27 cellular contexts compared by ENCODE assay signal in the genomic region with DNA sequence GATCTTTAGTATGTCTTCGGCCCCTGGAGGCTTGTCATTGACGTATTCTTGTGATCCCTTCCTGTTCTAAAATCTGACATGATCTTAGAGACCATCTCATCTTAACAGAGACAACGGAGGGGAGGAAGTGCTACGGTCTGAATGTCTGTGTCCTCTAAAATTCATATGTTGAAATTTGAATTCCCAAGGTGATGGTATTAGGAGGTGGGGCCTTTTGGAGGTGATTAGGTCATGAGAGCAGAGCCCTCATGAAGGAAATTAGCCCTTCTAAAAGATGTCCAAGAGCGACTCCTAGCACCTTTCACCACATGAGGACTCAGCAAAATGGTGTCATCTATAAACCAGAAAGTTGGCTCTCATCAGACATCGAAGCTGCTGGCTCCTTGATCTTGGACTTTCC.
"Had no signal": no experiment of that assay in that cellular context is flagged by ENCODE, and none has a peak within 500 bp of the region (broad histone marks: within the 10 kb centered on the region; RNA-seq: fewer than 3 reads in every experiment).

No MANE protein-coding gene starts in this region.

- H3K27me3 ChIP-seq: left lung, upper lobe of left lung had no signal

- H3K36me3 Mint-ChIP-seq: activated naive CD4-positive, alpha-beta T cell treated with anti-CD3 and anti-CD28 coated beads, Interleukin-2, amount 10 ng/mL, durations not matched to agents 7 days and 5 days; brain; memory B cell; stimulated activated naive B cell treated with anti-CD40 and anti-IgM and Interleukin-4, amounts not matched to agents 10 μg/mL and 1 μg/mL and 100 μg/mL, for 72 hours had no signal

- H3K4me1 Mint-ChIP-seq: activated CD4-positive, alpha-beta T cell treated with anti-CD3 and anti-CD28 coated beads for 36 hours; activated naive CD4-positive, alpha-beta T cell treated with anti-CD3 and anti-CD28 coated beads, Interleukin-2, amount 10 ng/mL, durations not matched to agents 7 days and 5 days; activated naive CD8-positive, alpha-beta T cell treated with anti-CD3 and anti-CD28 coated beads, Interleukin-2, amount 50 U/mL, for 24 hours; brain; memory B cell; stimulated activated naive B cell treated with anti-CD40 and anti-IgM and Interleukin-4, amounts not matched to agents 10 μg/mL and 1 μg/mL and 100 μg/mL, for 72 hours had no signal

- FAIRE-seq: endometrium, kidney, TTC549 had no signal

- H3K4me1 ChIP-seq: left lung, psoas muscle, upper lobe of left lung had no signal

- H3K4me3 Mint-ChIP-seq: activated CD4-positive, alpha-beta T cell treated with anti-CD3 and anti-CD28 coated beads for 36 hours; activated naive CD4-positive, alpha-beta T cell treated with anti-CD3 and anti-CD28 coated beads, Interleukin-2, amount 10 ng/mL, durations not matched to agents 7 days and 5 days; activated naive CD8-positive, alpha-beta T cell treated with anti-CD3 and anti-CD28 coated beads, Interleukin-2, amount 50 U/mL, for 24 hours; brain; memory B cell; naive thymus-derived CD4-positive, alpha-beta T cell; stimulated activated naive B cell treated with anti-CD40 and anti-IgM and Interleukin-4, amounts not matched to agents 10 μg/mL and 1 μg/mL and 100 μg/mL, for 72 hours; T-helper 2 cell treated with Interferon-gamma antibody and Interleukin-4, amounts not matched to agents 5 μg/mL and 100 μg/mL, for 36 hours had no signal

- H3K9me3 ChIP-seq: psoas muscle, thoracic aorta, upper lobe of left lung had no signal

- H3K27me3 Mint-ChIP-seq: activated CD4-positive, alpha-beta T cell treated with anti-CD3 and anti-CD28 coated beads for 36 hours; activated naive CD4-positive, alpha-beta T cell treated with anti-CD3 and anti-CD28 coated beads, Interleukin-2, amount 10 ng/mL, durations not matched to agents 7 days and 5 days; activated naive CD8-positive, alpha-beta T cell treated with anti-CD3 and anti-CD28 coated beads, Interleukin-2, amount 50 U/mL, for 24 hours; brain; stimulated activated naive B cell treated with anti-CD40 and anti-IgM and Interleukin-4, amounts not matched to agents 10 μg/mL and 1 μg/mL and 100 μg/mL, for 72 hours had no signal

- ATAC-seq: activated CD4-positive, alpha-beta T cell treated with anti-CD3 and anti-CD28 coated beads for 36 hours; activated naive CD8-positive, alpha-beta T cell treated with anti-CD3 and anti-CD28 coated beads, Interleukin-2, amount 50 U/mL, for 24 hours; left lung; mucosa of descending colon; naive thymus-derived CD4-positive, alpha-beta T cell; psoas muscle; sciatic nerve; stimulated activated naive B cell treated with anti-CD40 and anti-IgM and Interleukin-4, amounts not matched to agents 10 μg/mL and 1 μg/mL and 100 μg/mL, for 72 hours had no signal

- H3K27ac Mint-ChIP-seq: activated CD4-positive, alpha-beta T cell treated with anti-CD3 and anti-CD28 coated beads for 36 hours; activated naive CD4-positive, alpha-beta T cell treated with anti-CD3 and anti-CD28 coated beads, Interleukin-2, amount 10 ng/mL, durations not matched to agents 7 days and 5 days; activated naive CD8-positive, alpha-beta T cell treated with anti-CD3 and anti-CD28 coated beads, Interleukin-2, amount 50 U/mL, for 24 hours; brain; memory B cell; naive thymus-derived CD4-positive, alpha-beta T cell; stimulated activated naive B cell treated with anti-CD40 and anti-IgM and Interleukin-4, amounts not matched to agents 10 μg/mL and 1 μg/mL and 100 μg/mL, for 72 hours; T-helper 2 cell treated with Interferon-gamma antibody and Interleukin-4, amounts not matched to agents 5 μg/mL and 100 μg/mL, for 36 hours had no signal

- H3K9me3 Mint-ChIP-seq: stimulated activated naive B cell treated with anti-CD40 and anti-IgM and Interleukin-4, amounts not matched to agents 10 μg/mL and 1 μg/mL and 100 μg/mL, for 72 hours had no signal

- H3K27ac ChIP-seq: coronary artery, left lung, psoas muscle, thoracic aorta, upper lobe of left lung had no signal

- H3K4me3 ChIP-seq: coronary artery, left lung, mucosa of descending colon, psoas muscle, smooth muscle cell, thoracic aorta, upper lobe of left lung had no signal

- DNase-seq: activated CD4-positive, alpha-beta T cell treated with anti-CD3 and anti-CD28 coated beads for 36 hours; activated CD4-positive, alpha-beta T cell treated with anti-CD3 and anti-CD28 coated beads, Interleukin-2, amount 50 U/mL, for 48 hours; activated effector memory CD4-positive, alpha-beta T cell treated with Interleukin-2 at 50 U/mL for 16 hours; activated naive CD4-positive, alpha-beta T cell treated with anti-CD3 and anti-CD28 coated beads, Interleukin-2, amount 10 ng/mL, durations not matched to agents 7 days and 5 days; activated naive CD8-positive, alpha-beta T cell treated with anti-CD3 and anti-CD28 coated beads, Interleukin-2, amount 50 U/mL, for 24 hours; activated T-cell treated with anti-CD3 and anti-CD28 coated beads, Interleukin-2, amount 50 U/mL, for 1 hour; anterior cingulate cortex; erythroblast; foreskin melanocyte; glutamatergic neuron; kidney; left lung; mucosa of descending colon; naive thymus-derived CD4-positive, alpha-beta T cell; psoas muscle; stimulated activated CD4-positive, alpha-beta T cell treated with anti-CD3 and anti-CD28 coated beads, Interleukin-4, amount 100 ng/mL, for 4 hours; stimulated activated naive B cell treated with anti-CD40 and anti-IgM and Interleukin-4, amounts not matched to agents 10 μg/mL and 1 μg/mL and 100 μg/mL, for 72 hours; upper lobe of left lung had no signal

- H3K36me3 ChIP-seq: left lung, thoracic aorta, upper lobe of left lung had no signal

- H3K4me2 ChIP-seq: smooth muscle cell had no signal
